8 cellular contexts compared by ENCODE assay signal in the genomic region with DNA sequence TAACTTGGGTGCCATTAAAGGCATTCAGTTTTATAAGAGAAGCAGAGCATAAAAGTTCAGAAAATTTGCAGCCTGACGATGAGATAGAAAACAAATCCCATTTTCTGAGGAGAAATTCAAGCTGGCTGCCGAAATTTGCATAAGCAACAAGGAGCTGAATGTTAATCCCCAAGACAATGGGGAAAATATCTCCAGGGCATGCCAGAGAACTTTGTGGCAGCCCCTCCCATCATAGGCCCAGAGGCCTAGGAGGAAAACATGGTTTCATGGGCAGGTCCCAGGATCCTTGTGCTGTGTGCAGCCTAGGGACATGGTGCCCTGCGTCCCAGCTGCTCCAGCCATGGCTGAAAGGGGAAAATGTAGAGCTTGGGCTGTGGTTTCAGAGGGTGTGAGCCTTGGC. TPM values are rescaled to one million over a fixed set of nuclear protein-coding genes. Genes with fewer than 3 reads are reported as not detected.
DNase-seq lines count a peak whose midpoint lies in the region; ATAC-seq, FAIRE-seq and TF ChIP-seq lines count a peak whose summit lies in the region.
"Not testable (repeated sequence)": the region's sequence is repeated elsewhere in the genome, so short reads cannot be mapped to it uniquely, and the experiment has no call there.

No MANE protein-coding gene starts in this region.

- TF ChIP-seq RAD21 in H1 (IDR thresholded peaks at IDR 0.05 in 1 of 2, conservative IDR thresholded peaks at IDR 0.05 in 1 of 2; ENCODE audit: low read depth in 2 of 2, low read length in 2 of 2): not testable (repeated sequence)

- not testable (repeated sequence) for H3K9me3 ChIP-seq in HAP-1; H1 (ENCODE audit: insufficient read depth in 2 of 2, low read depth in 1 of 2, low read length in 1 of 2)
- H3K9me3 ChIP-seq in endodermal cell (ENCODE audit: control insufficient read depth, low read length): peaks cover 18% of the 10 kb centered on the region

- DNase-seq in ELF-1 (ENCODE audit: low read depth, low spot score): peak; percentile 15
- not testable (repeated sequence) for DNase-seq in GM23338 (ENCODE audit: low spot score); H1 (ENCODE audit: low read depth in 1 of 2, low spot score in 2 of 2); endodermal cell; stimulated activated naive CD8-positive, alpha-beta T cell treated with anti-CD3 and anti-CD28 coated beads, Interleukin-15, amount 100 ng/mL, for 72 hours
- peak; percentile 28 to 71 for DNase-seq in HAP-1 (ENCODE audit: low spot score in 2 of 2)
- DNase-seq in mesendoderm: peak; percentile 54
- peak; percentile 65 for DNase-seq in myocyte (ENCODE audit: low read depth)

- H3K27ac Mint-ChIP-seq in GM23338, endodermal cell: not testable (repeated sequence)
- peak overlapping the region; percentile 59 to 63 for H3K27ac Mint-ChIP-seq in stimulated activated naive CD8-positive, alpha-beta T cell treated with anti-CD3 and anti-CD28 coated beads, Interleukin-15, amount 100 ng/mL, for 72 hours

- H3K4me1 ChIP-seq in GM23338 (ENCODE audit: insufficient read depth) (peaks cover 20% of the 10 kb centered on the region), mesendoderm (ENCODE audit: control insufficient read depth, low read depth, low read length) (peaks cover 10% of the 10 kb centered on the region)
- H3K4me1 ChIP-seq in HAP-1; H1 (replicated peaks in 1 of 4; ENCODE audit: control insufficient read depth in 3 of 4, insufficient read depth in 4 of 4, low read length in 3 of 4); endodermal cell (ENCODE audit: control insufficient read depth, insufficient read depth, low read length): not testable (repeated sequence)

- H3K79me2 ChIP-seq in GM23338 (replicated peaks; ENCODE audit: insufficient read depth); H1 (ENCODE audit: control insufficient read depth in 1 of 2, insufficient read depth in 2 of 2, low read length in 2 of 2); mesendoderm (ENCODE audit: control insufficient read depth, insufficient read depth, low read length): not testable (repeated sequence)

- not testable (repeated sequence) for H3K36me3 ChIP-seq in GM23338 (ENCODE audit: insufficient read depth); HAP-1 (replicated peaks); H1 (ENCODE audit: control insufficient read depth in 2 of 4, insufficient read depth in 4 of 4, low read length in 3 of 4); endodermal cell (ENCODE audit: control insufficient read depth, insufficient read depth, low read length); mesendoderm (ENCODE audit: control insufficient read depth, insufficient read depth, low read length)

- TF ChIP-seq CTCF in GM23338 (conservative IDR thresholded peaks at IDR 0.05; ENCODE audit: low read depth in 2 of 2); H1 (IDR thresholded peaks at IDR 0.05; ENCODE audit: control extremely low read depth in 1 of 3, insufficient read depth in 1 of 3, low read depth in 1 of 3, low read length in 3 of 3); endodermal cell (conservative IDR thresholded peaks at IDR 0.05): not testable (repeated sequence)

- TF ChIP-seq EP300 in H1 (IDR thresholded peaks at IDR 0.05; ENCODE audit: borderline replicate concordance in 1 of 2, low read depth in 2 of 2, low read length in 2 of 2): not testable (repeated sequence)

- peak overlapping the region; percentile 57; the same call in 1 of the 2 replicates for H2AFZ ChIP-seq in GM23338
- H2AFZ ChIP-seq in H1 (ENCODE audit: low read length): not testable (repeated sequence)

- TF ChIP-seq POLR2A in H1 (IDR thresholded peaks at IDR 0.05; ENCODE audit: control extremely low read depth in 1 of 2, low read depth in 2 of 2, low read length in 2 of 2): not testable (repeated sequence)

- not testable (repeated sequence) for H3F3A ChIP-seq in GM23338 (replicated peaks; ENCODE audit: low read depth)

- not testable (repeated sequence) for H3K27ac ChIP-seq in GM23338 (ENCODE audit: low read depth); H1 (ENCODE audit: low read depth, low read length); endodermal cell (ENCODE audit: low read depth, low read length)
- H3K27ac ChIP-seq in mesendoderm (ENCODE audit: low read depth, low read length): peak overlapping the region; percentile 27

- not testable (repeated sequence) for ATAC-seq in GM23338; stimulated activated naive CD8-positive, alpha-beta T cell treated with anti-CD3 and anti-CD28 coated beads, Interleukin-15, amount 100 ng/mL, for 72 hours

- H3K79me1 ChIP-seq in H1 (ENCODE audit: low read depth, low read length); mesendoderm (ENCODE audit: low read length): not testable (repeated sequence)

- FAIRE-seq in H1 (lab: Jason Lieb, UNC): not testable (repeated sequence)

- H3K4me3 Mint-ChIP-seq in GM23338; endodermal cell; stimulated activated naive CD8-positive, alpha-beta T cell treated with anti-CD3 and anti-CD28 coated beads, Interleukin-15, amount 100 ng/mL, for 72 hours: not testable (repeated sequence)

- not testable (repeated sequence) for H3K27me3 Mint-ChIP-seq in GM23338 (ENCODE audit: insufficient read depth, low read depth, poor library complexity); endodermal cell (ENCODE audit: insufficient read depth); stimulated activated naive CD8-positive, alpha-beta T cell treated with anti-CD3 and anti-CD28 coated beads, Interleukin-15, amount 100 ng/mL, for 72 hours

- not testable (repeated sequence) for H4K5ac ChIP-seq in H1 (ENCODE audit: insufficient read length, low read depth, low read length); mesendoderm (ENCODE audit: low read length)

- H3K56ac ChIP-seq in H1 (replicated peaks; ENCODE audit: insufficient read length, low read depth, low read length): not testable (repeated sequence)
- peak overlapping the region; percentile 59 for H3K56ac ChIP-seq in mesendoderm (ENCODE audit: low read length)

- in situ Hi-C loops in HAP-1 (cut with MboI; ENCODE audit: low sequenced_read_pairs): not testable (repeated sequence)

- not testable (repeated sequence) for H2BK5ac ChIP-seq in H1 (ENCODE audit: low read depth, low read length)
- H2BK5ac ChIP-seq in mesendoderm (ENCODE audit: low read length): peak overlapping the region; percentile 25

- H4K20me1 ChIP-seq in GM23338 (replicated peaks; ENCODE audit: insufficient read depth); H1 (replicated peaks in 1 of 2; ENCODE audit: control insufficient read depth in 1 of 2, insufficient read depth in 2 of 2, low read length in 2 of 2): not testable (repeated sequence)

- H3K9ac ChIP-seq in H1 (replicated peaks in 1 of 4; ENCODE audit: extremely low read depth in 1 of 4, low read depth in 3 of 4, low read length in 3 of 4); endodermal cell (ENCODE audit: extremely low read depth, low read length, poor library complexity, severe bottlenecking); mesendoderm (ENCODE audit: low read length): not testable (repeated sequence)

- H3K36me3 Mint-ChIP-seq in GM23338 (ENCODE audit: low read depth): peaks cover 14% of the 10 kb centered on the region
- H3K36me3 Mint-ChIP-seq in endodermal cell (ENCODE audit: low read depth): not testable (repeated sequence)

- POLR2A ChIA-PET in H1 (lab: Charles Lee; ENCODE audit: partially characterized antibody): not testable (repeated sequence)

- H2BK12ac ChIP-seq in H1 (ENCODE audit: low read depth, low read length): not testable (repeated sequence)

- not testable (repeated sequence) for H2BK20ac ChIP-seq in H1 (ENCODE audit: low read length)

- H3K9me3 Mint-ChIP-seq in GM23338: peaks cover 15% of the 10 kb centered on the region
- peaks cover 25% of the 10 kb centered on the region for H3K9me3 Mint-ChIP-seq in endodermal cell
- peaks cover 14 to 24% of the 10 kb centered on the region in 2 donors for H3K9me3 Mint-ChIP-seq in stimulated activated naive CD8-positive, alpha-beta T cell treated with anti-CD3 and anti-CD28 coated beads, Interleukin-15, amount 100 ng/mL, for 72 hours

- H3K23me2 ChIP-seq in H1 (ENCODE audit: low read depth, low read length): not testable (repeated sequence)

- peaks cover 34% of the 10 kb centered on the region for H3K4me1 Mint-ChIP-seq in GM23338
- peaks cover 23% of the 10 kb centered on the region for H3K4me1 Mint-ChIP-seq in endodermal cell
- not testable (repeated sequence) for H3K4me1 Mint-ChIP-seq in stimulated activated naive CD8-positive, alpha-beta T cell treated with anti-CD3 and anti-CD28 coated beads, Interleukin-15, amount 100 ng/mL, for 72 hours

- H2BK15ac ChIP-seq in H1 (ENCODE audit: low read length); mesendoderm (replicated peaks; ENCODE audit: low read depth): not testable (repeated sequence)

- H3K27me3 ChIP-seq in GM23338 (ENCODE audit: insufficient read depth); HAP-1 (ENCODE audit: low read depth); H1 (replicated peaks in 1 of 4; ENCODE audit: control insufficient read depth in 3 of 4, extremely low read depth in 1 of 4, insufficient read depth in 3 of 4, low read length in 3 of 4); endodermal cell (ENCODE audit: control insufficient read depth, insufficient read depth, low read length, poor library complexity, severe bottlenecking); mesendoderm (ENCODE audit: insufficient read depth, low read length, poor library complexity): not testable (repeated sequence)

- H3K4ac ChIP-seq in H1 (replicated peaks; ENCODE audit: insufficient read length, low read depth, low read length); mesendoderm (ENCODE audit: low read depth, low read length): not testable (repeated sequence)

- not testable (repeated sequence) for H3K23ac ChIP-seq in H1 (ENCODE audit: insufficient read length)
- H3K23ac ChIP-seq in mesendoderm (ENCODE audit: low read length): peak overlapping the region; percentile 82

- not testable (repeated sequence) for H2AK5ac ChIP-seq in H1 (ENCODE audit: low read depth, low read length); mesendoderm (ENCODE audit: low read length)

- 0 out of 2 replicates have a peak overlapping the region, but pooled peaks have one; percentile 24 for H3K18ac ChIP-seq in H1 (ENCODE audit: extremely low read depth, low read length)
- H3K18ac ChIP-seq in mesendoderm (ENCODE audit: low read length): not testable (repeated sequence)

- H3K9me2 ChIP-seq in GM23338 (ENCODE audit: insufficient read depth): peaks cover 23% of the 10 kb centered on the region

- H4K91ac ChIP-seq in H1 (replicated peaks; ENCODE audit: insufficient read length, low read length): not testable (repeated sequence)

- not testable (repeated sequence) for H3K4me2 ChIP-seq in GM23338; H1 (ENCODE audit: insufficient read depth in 1 of 2, low read depth in 2 of 2, low read length in 2 of 2); mesendoderm (ENCODE audit: low read length)

- not testable (repeated sequence) for H2BK120ac ChIP-seq in H1 (replicated peaks; ENCODE audit: low read depth, low read length); mesendoderm (ENCODE audit: low read depth, low read length)

- not testable (repeated sequence) for H4K8ac ChIP-seq in H1 (ENCODE audit: extremely low read depth, insufficient read depth, low read length); mesendoderm (ENCODE audit: low read depth, low read length)

- CTCF ChIA-PET in H1 (lab: Charles Lee; ENCODE audit: partially characterized antibody): interaction anchor here (0.9 kb wide), 1 partner anchor 34 kb away, joined by 3 read pairs; no protein-coding TSS in a partner anchor

- 81% methylated on average over 3 of the region's 3 CpGs; no CpG with 5 or more reads in 1 of the 2 experiments for WGBS in H1 (ENCODE audit: extremely low coverage in 1 of 2, insufficient coverage in 1 of 2, insufficient read length in 1 of 2, insufficient replicate concordance in 2 of 2, low coverage in 1 of 2, low lambda C conversion rate in 2 of 2, missing lambda C conversion rate in 1 of 2), 2 experiments
- 87 to 89% methylated on average over 2 to 3 of the region's 3 CpGs for WGBS in endodermal cell (ENCODE audit: insufficient coverage in 1 of 2, insufficient read length in 1 of 2), 2 experiments
- WGBS in mesendoderm (ENCODE audit: extremely low coverage, insufficient coverage, low lambda C conversion rate): no CpG with 5 or more reads among the region's 3 CpGs

- not testable (repeated sequence) for H3K4me3 ChIP-seq in GM23338; HAP-1; H1 (ENCODE audit: extremely low read depth in 1 of 4, insufficient read depth in 2 of 4, low read depth in 3 of 4, low read length in 4 of 4); mesendoderm (ENCODE audit: low read length)
- peak overlapping the region; percentile 42 for H3K4me3 ChIP-seq in endodermal cell (ENCODE audit: low read length)

- not testable (repeated sequence) for H3K14ac ChIP-seq in H1 (ENCODE audit: insufficient read length)

RNA-seq across cellular contexts. Expression of gene MAN2A1, which starts 48.8 kb away (rescaled TPM):
- total RNA-seq in GM23338 (2014; rRNA removed; shearing (Covaris generic)): 129 and 132 TPM in 2 replicates
- 28.3 and 32.5 TPM in 2 replicates for polyA plus RNA-seq in GM23338 (2016; fragmentation: Nextera tagmentation; extraction: Ambion mirVana)
- 98.5 and 102 TPM in 2 replicates for total RNA-seq in H1 (2021; fragmentation: NEBNext Ultra II Directional; extraction: Animal tissue kit (Norgen Biotek cat#: 25700))
- polyA plus RNA-seq in H1 (2011; rRNA removed): 20.1 and 29.1 TPM in 2 replicates
- polyA plus RNA-seq in H1 (2011; cell fraction: cytosol; rRNA removed): 35.0 TPM
- 28.9 TPM for polyA plus RNA-seq in H1 (2011; cell fraction: nucleus; rRNA removed)
- polyA plus RNA-seq in H1 (2012, experiment 1 of 2): 29.2 to 52.7 TPM (median 36.2 TPM) in 4 replicates
- polyA plus RNA-seq in H1 (2012, experiment 2 of 2): 3.3 TPM
- polyA plus RNA-seq in H1 (2013, experiment 1 of 2): 92.3 TPM
- polyA plus RNA-seq in H1 (2013, experiment 2 of 2): 83.3 TPM
- 120 and 166 TPM in 2 replicates for polyA minus RNA-seq in H1 (2011; rRNA and poly(A)+ RNA removed)
- 68.3 TPM for polyA minus RNA-seq in H1 (2011; cell fraction: cytosol; rRNA and poly(A)+ RNA removed)
- 160 TPM for polyA minus RNA-seq in H1 (2011; cell fraction: nucleus; rRNA and poly(A)+ RNA removed)
- 10 to 100 TPM; 60.7 to 62.1 TPM for total RNA-seq in endodermal cell
- polyA plus RNA-seq in endodermal cell (2013, experiment 1 of 2): 38.4 TPM
- polyA plus RNA-seq in endodermal cell (2013, experiment 2 of 2): 39.0 TPM
- polyA plus RNA-seq in mesendoderm (2013, experiment 1 of 2): 56.3 TPM
- 55.7 TPM for polyA plus RNA-seq in mesendoderm (2013, experiment 2 of 2)
- 84.9 and 92.2 TPM in 2 replicates for total RNA-seq in myocyte
- polyA plus RNA-seq in myocyte (2012): 29.3 TPM
